In genomic region chr19:2237869-2238153, GRCh38 we compare ENCODE assay signal across 10 cellular contexts. TPM values are rescaled to one million over a fixed set of nuclear protein-coding genes. Genes with fewer than 3 reads are reported as not detected.
A peak's percentile ranks its signal among the peaks of the same experiment; 100 is the strongest.
DNase-seq lines count a peak whose midpoint lies in the region; ATAC-seq and TF ChIP-seq lines count a peak whose summit lies in the region.
"Had no signal": no experiment of that assay in that cellular context is flagged by ENCODE, and none has a peak within 500 bp of the region (broad histone marks: within the 10 kb centered on the region; RNA-seq: fewer than 3 reads in every experiment).

No MANE protein-coding gene starts in this region.

- DNase-seq in CD14-positive monocyte (ENCODE audit: low spot score): no peak
- no peak for DNase-seq in NB4 (ENCODE audit: low read depth)
- DNase-seq in posterior cingulate gyrus: no peak
- no peak for DNase-seq in NCI-H1092 treated with DMSO at 0.1 percent for 48 hours (lab: John Stamatoyannopoulos, UW)
- DNase-seq in DMS79 (lab: John Stamatoyannopoulos, UW): no peak
- DNase-seq: activated CD4-positive, alpha-beta T cell treated with anti-CD3 and anti-CD28 coated beads, Interleukin-2, amount 50 U/mL, for 1 hour had no signal

- H3K36me3 Mint-ChIP-seq in CD14-positive monocyte: peaks cover 22 to 40% of the 10 kb centered on the region in 2 donors

- H3K27me3 Mint-ChIP-seq in CD14-positive monocyte (ENCODE audit: low read depth in 3 of 3): peaks cover 0 to 2% (median 1%) of the 10 kb centered on the region in 3 donors

- 84 to 89% methylated on average over 6 of the region's 6 CpGs for WGBS in ectodermal cell, 2 experiments

- H3K9me3 Mint-ChIP-seq in CD14-positive monocyte: no peaks in the 10 kb centered on the region

- intact Hi-C loops in CD14-positive monocyte (cut with micrococcal nuclease) (loop anchor here (1.0 to 5.0 kb wide), 5 partner anchors 35 to 89 kb away; partner anchors contain the start of genes AP3D1 (in 2 of the 2), LSM7 (in 1 of the 2) and SPPL2B (in 1 of the 2)), posterior cingulate gyrus (cut with DNase I) (loop anchor here (5.0 kb wide), 1 partner anchor 81 kb away; no protein-coding TSS in a partner anchor)

- H3K4me3 ChIP-seq in NB4 (ENCODE audit: low read depth, low read length) (peak overlapping the region; percentile 76), ectodermal cell (ENCODE audit: insufficient read depth, low read depth, low read length) (peak overlapping the region; percentile 78), neuron (ENCODE audit: low read length) (peak overlapping the region; percentile 50)

- H3K27ac ChIP-seq in ectodermal cell (ENCODE audit: insufficient read depth, low read depth, low read length, poor library complexity, severe bottlenecking): no peak overlapping the region

- H3K27ac Mint-ChIP-seq in CD14-positive monocyte: peak overlapping the region; percentile 97 to 100 (median 99)

- H3K27me3 ChIP-seq in ectodermal cell (ENCODE audit: control insufficient read depth, insufficient read depth, low read length, poor library complexity, severe bottlenecking) (no peaks in the 10 kb centered on the region), neuron (ENCODE audit: insufficient read depth, low read length) (no peaks in the 10 kb centered on the region)

- no peak overlapping the region for H2AFZ ChIP-seq in neuron (ENCODE audit: low read depth, low read length)

- TF ChIP-seq POLR2A in NB4 (IDR thresholded peaks at IDR 0.05; ENCODE audit: extremely low read depth, insufficient read length): no peak

- H3K4me3 Mint-ChIP-seq in CD14-positive monocyte: peak overlapping the region; percentile 87 to 94

- TF ChIP-seq CTCF in CD14-positive monocyte (IDR thresholded peaks at IDR 0.05) (no peak), NB4 (IDR thresholded peaks at IDR 0.05; ENCODE audit: low read depth, low read length) (no peak)

- ATAC-seq in HG03469 (IDR thresholded peaks at IDR 0.05; ENCODE audit: unreplicated experiment): no peak
- ATAC-seq: left lobe of liver had no signal

- H3K4me1 Mint-ChIP-seq in CD14-positive monocyte: peaks cover 65% of the 10 kb centered on the region

- H3K9me3 ChIP-seq in ectodermal cell (ENCODE audit: control insufficient read depth, low read length) (no peaks in the 10 kb centered on the region), neuron (ENCODE audit: low read length) (no peaks in the 10 kb centered on the region)

- H3K36me3 ChIP-seq in ectodermal cell (ENCODE audit: control insufficient read depth, insufficient read depth, low read length) (peaks cover 5% of the 10 kb centered on the region), neuron (ENCODE audit: insufficient read depth, low read length) (peaks cover 28% of the 10 kb centered on the region)

- H3K4me1 ChIP-seq in ectodermal cell (ENCODE audit: control insufficient read depth, insufficient read depth, low read length): peaks cover 37% of the 10 kb centered on the region
- H3K4me1 ChIP-seq in neuron (ENCODE audit: insufficient read depth, low read length): peaks cover 54% of the 10 kb centered on the region

RNA-seq across cellular contexts. Expression of gene SF3A2, which starts 1.2 kb away (rescaled TPM):
- polyA plus RNA-seq in CD14-positive monocyte: 10 to 100 TPM in 1 of 2 donors, 1 to 10 TPM in 1; 8.0 to 11.6 TPM
- 126 TPM for polyA plus RNA-seq in ectodermal cell (2013, experiment 1 of 4)
- 121 TPM for polyA plus RNA-seq in ectodermal cell (2013, experiment 2 of 4)
- 127 TPM for polyA plus RNA-seq in ectodermal cell (2013, experiment 3 of 4)
- 127 TPM for polyA plus RNA-seq in ectodermal cell (2013, experiment 4 of 4)

RNA-seq across cellular contexts. Expression of gene PLEKHJ1, which starts 1.7 kb away (rescaled TPM):
- 10 to 100 TPM; 62.1 to 69.0 TPM for polyA plus RNA-seq in CD14-positive monocyte
- 97.9 TPM for polyA plus RNA-seq in ectodermal cell (2013, experiment 1 of 4)
- polyA plus RNA-seq in ectodermal cell (2013, experiment 2 of 4): 94.4 TPM
- polyA plus RNA-seq in ectodermal cell (2013, experiment 3 of 4): 94.8 TPM
- polyA plus RNA-seq in ectodermal cell (2013, experiment 4 of 4): 99.3 TPM

RNA-seq across cellular contexts. Expression of gene AMH, which starts 11.3 kb away (rescaled TPM):
- polyA plus RNA-seq in CD14-positive monocyte: not detected
- 10.0 TPM for polyA plus RNA-seq in ectodermal cell (2013, experiment 1 of 4)
- 7.4 TPM for polyA plus RNA-seq in ectodermal cell (2013, experiment 2 of 4)
- 4.4 TPM for polyA plus RNA-seq in ectodermal cell (2013, experiment 3 of 4)
- 6.0 TPM for polyA plus RNA-seq in ectodermal cell (2013, experiment 4 of 4)

RNA-seq across cellular contexts. Expression of gene JSRP1, which starts 18.4 kb away (rescaled TPM):
- under 1 TPM; 0.38 to 0.50 TPM for polyA plus RNA-seq in CD14-positive monocyte
- polyA plus RNA-seq in ectodermal cell (2013, experiment 1 of 4): not detected
- polyA plus RNA-seq in ectodermal cell (2013, experiment 2 of 4): not detected
- polyA plus RNA-seq in ectodermal cell (2013, experiment 3 of 4): not detected
- not detected for polyA plus RNA-seq in ectodermal cell (2013, experiment 4 of 4)

RNA-seq across cellular contexts. Expression of gene PEAK3, which starts 44.2 kb away (rescaled TPM):
- 1 to 10 TPM; 2.9 to 6.3 TPM for polyA plus RNA-seq in CD14-positive monocyte
- not detected for polyA plus RNA-seq in ectodermal cell (2013, experiment 1 of 4)
- polyA plus RNA-seq in ectodermal cell (2013, experiment 2 of 4): not detected
- not detected for polyA plus RNA-seq in ectodermal cell (2013, experiment 3 of 4)
- polyA plus RNA-seq in ectodermal cell (2013, experiment 4 of 4): not detected
